Comparison of ENCODE assay signal across 10 cellular contexts in the genomic region with DNA sequence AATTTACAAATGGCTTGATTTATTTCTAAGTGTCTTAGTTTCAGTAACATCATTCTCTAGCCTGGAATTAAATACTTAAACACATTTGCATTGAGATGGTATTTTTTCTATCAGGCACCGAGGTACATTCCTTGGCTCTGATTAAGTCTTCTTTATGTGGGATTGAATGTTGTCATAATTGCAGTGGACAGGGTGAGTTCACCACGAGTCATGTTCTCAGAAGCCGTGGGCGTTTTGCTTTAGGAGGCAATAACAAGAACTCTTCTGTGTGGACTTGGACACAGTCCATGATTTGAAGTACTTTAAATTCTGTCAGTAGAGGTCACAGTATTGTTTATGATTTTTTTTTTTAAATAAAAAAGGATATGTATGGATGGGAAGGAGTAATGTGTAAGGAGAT. TPM values are rescaled to one million over a fixed set of nuclear protein-coding genes. Genes with fewer than 3 reads are reported as not detected.
A peak's percentile ranks its signal among the peaks of the same experiment; 100 is the strongest.
DNase-seq lines count a peak whose midpoint lies in the region; ATAC-seq and TF ChIP-seq lines count a peak whose summit lies in the region.
"Had no signal": no experiment of that assay in that cellular context is flagged by ENCODE, and none has a peak within 500 bp of the region (broad histone marks: within the 10 kb centered on the region; RNA-seq: fewer than 3 reads in every experiment).

No MANE protein-coding gene starts in this region.

- H4K20me1 ChIP-seq in SK-N-SH (ENCODE audit: insufficient read depth) = no peaks in the 10 kb centered on the region
- H4K20me1 ChIP-seq: BLaER1 treated with 17β-estradiol and CSF1 and Interleukin-3, amounts not matched to agents 10 nM and 100 nM had no signal

- H3K9me2 ChIP-seq in SK-N-SH = 0 out of 2 replicates have a peak, but pooled peaks cover 5% of the 10 kb centered on the region

- no peak for TF ChIP-seq RAD21 in SK-N-SH (IDR thresholded peaks at IDR 0.05; ENCODE audit: low read length)

- no peaks in the 10 kb centered on the region for H3K36me3 ChIP-seq in SK-N-SH (replicated peaks in 1 of 2; ENCODE audit: control insufficient read depth in 1 of 2, insufficient read depth in 2 of 2, low read length in 1 of 2)
- H3K36me3 ChIP-seq: BLaER1 treated with 17β-estradiol and CSF1 and Interleukin-3, amounts not matched to agents 10 nM and 100 nM had no signal

- H3K9me3 Mint-ChIP-seq in activated CD4-positive, alpha-beta T cell treated with anti-CD3 and anti-CD28 coated beads for 36 hours (ENCODE audit: low read depth) = no peaks in the 10 kb centered on the region
- H3K9me3 Mint-ChIP-seq in activated CD4-positive, alpha-beta T cell treated with anti-CD3 and anti-CD28 coated beads, Interleukin-2, amount 10 ng/mL, durations not matched to agents 7 days and 5 days = peaks cover 6% of the 10 kb centered on the region
- H3K9me3 Mint-ChIP-seq: activated naive CD4-positive, alpha-beta T cell treated with anti-CD3 and anti-CD28 coated beads, Interleukin-2, amount 50 U/mL, for 24 hours had no signal

- no peak for TF ChIP-seq EP300 in SK-N-SH (IDR thresholded peaks at IDR 0.05; ENCODE audit: borderline replicate concordance in 1 of 2, low read depth in 1 of 2, low read length in 1 of 2)

- TF ChIP-seq CTCF in SK-N-SH (IDR thresholded peaks at IDR 0.05) = no peak
- no peak for TF ChIP-seq CTCF in fibroblast of villous mesenchyme (IDR thresholded peaks at IDR 0.05; ENCODE audit: insufficient read depth, low read depth, low read length)

- no peak overlapping the region for H3K9ac ChIP-seq in SK-N-SH
- H3K9ac ChIP-seq: BLaER1 treated with 17β-estradiol and CSF1 and Interleukin-3, amounts not matched to agents 10 nM and 100 nM had no signal

- peak; percentile 63 for DNase-seq in activated CD4-positive, alpha-beta T cell treated with anti-CD3 and anti-CD28 coated beads for 36 hours
- DNase-seq in activated CD4-positive, alpha-beta T cell treated with anti-CD3 and anti-CD28 coated beads, Interleukin-2, amount 10 ng/mL, durations not matched to agents 7 days and 5 days = no peak
- DNase-seq in SK-N-SH = no peak
- peak; percentile 63 for DNase-seq in fibroblast of villous mesenchyme (ENCODE audit: low read depth)
- DNase-seq in stimulated activated CD4-positive, alpha-beta T cell treated with anti-CD3 and anti-CD28 coated beads, TNF-alpha, amount 100 ng/mL, for 48 hours (ENCODE audit: low read depth in 3 of 3) = peak in 2 of 3 donors; percentile 30 to 32
- DNase-seq in NCI-H1417 treated with DMSO at 0.1 percent for 48 hours (lab: John Stamatoyannopoulos, UW) = no peak
- DNase-seq in NCI-H2081 treated with DMSO at 0.1 percent for 48 hours (lab: John Stamatoyannopoulos, UW) = no peak

- H3K27me3 ChIP-seq in SK-N-SH (ENCODE audit: insufficient read depth) = no peaks in the 10 kb centered on the region
- H3K27me3 ChIP-seq: BLaER1 treated with 17β-estradiol and CSF1 and Interleukin-3, amounts not matched to agents 10 nM and 100 nM had no signal

- no peak overlapping the region for H3K4me2 ChIP-seq in SK-N-SH

- 0 out of 4 replicates have a peak, but pooled peaks cover 0 to 3% of the 10 kb centered on the region in 2 experiments for H3K4me1 ChIP-seq in SK-N-SH (ENCODE audit: control insufficient read depth in 1 of 2, insufficient read depth in 2 of 2, low read depth in 1 of 2, low read length in 1 of 2)

- ATAC-seq in activated CD4-positive, alpha-beta T cell treated with anti-CD3 and anti-CD28 coated beads for 36 hours = peak; percentile 55
- no peak for ATAC-seq in GM21737 (IDR thresholded peaks at IDR 0.05; ENCODE audit: unreplicated experiment)

- no peak overlapping the region; a peak in 1 of 4 replicates for H3K27ac ChIP-seq in SK-N-SH (ENCODE audit: low read depth in 2 of 2, low read length in 1 of 2)
- H3K27ac ChIP-seq: BLaER1 treated with 17β-estradiol and CSF1 and Interleukin-3, amounts not matched to agents 10 nM and 100 nM had no signal

- H3K9me3 ChIP-seq in SK-N-SH = no peaks in the 10 kb centered on the region

- CTCF ChIA-PET in activated CD4-positive, alpha-beta T cell treated with anti-CD3 and anti-CD28 coated beads for 36 hours (lab: Charles Lee) = no interaction called here
- CTCF ChIA-PET in activated CD4-positive, alpha-beta T cell treated with anti-CD3 and anti-CD28 coated beads, Interleukin-2, amount 10 ng/mL, durations not matched to agents 7 days and 5 days (lab: Charles Lee) = no interaction called here
- CTCF ChIA-PET in SK-N-SH (lab: Yijun Ruan, JAX) = no interaction called here

- no peaks in the 10 kb centered on the region for H3F3A ChIP-seq in SK-N-SH (replicated peaks; ENCODE audit: insufficient read depth)

- H3K4me3 ChIP-seq in SK-N-SH (ENCODE audit: low read depth in 2 of 2, low read length in 1 of 2) = no peak overlapping the region
- H3K4me3 ChIP-seq in fibroblast of villous mesenchyme (ENCODE audit: low read depth, low read length) = no peak overlapping the region
- H3K4me3 ChIP-seq: BLaER1 treated with 17β-estradiol and CSF1 and Interleukin-3, amounts not matched to agents 10 nM and 100 nM had no signal

- H3K4me3 Mint-ChIP-seq in activated CD4-positive, alpha-beta T cell treated with anti-CD3 and anti-CD28 coated beads for 36 hours = no peak overlapping the region
- H3K4me3 Mint-ChIP-seq in activated CD4-positive, alpha-beta T cell treated with anti-CD3 and anti-CD28 coated beads, Interleukin-2, amount 10 ng/mL, durations not matched to agents 7 days and 5 days = no peak overlapping the region
- H3K4me3 Mint-ChIP-seq: activated naive CD4-positive, alpha-beta T cell treated with anti-CD3 and anti-CD28 coated beads, Interleukin-2, amount 50 U/mL, for 24 hours had no signal

- under 1% methylated on average over 4 of the region's 4 CpGs for WGBS in SK-N-SH (ENCODE audit: low lambda C conversion rate)

- H3K27me3 Mint-ChIP-seq in activated CD4-positive, alpha-beta T cell treated with anti-CD3 and anti-CD28 coated beads for 36 hours = no peaks in the 10 kb centered on the region
- no peaks in the 10 kb centered on the region for H3K27me3 Mint-ChIP-seq in activated CD4-positive, alpha-beta T cell treated with anti-CD3 and anti-CD28 coated beads, Interleukin-2, amount 10 ng/mL, durations not matched to agents 7 days and 5 days
- H3K27me3 Mint-ChIP-seq: activated naive CD4-positive, alpha-beta T cell treated with anti-CD3 and anti-CD28 coated beads, Interleukin-2, amount 50 U/mL, for 24 hours had no signal

- peaks cover 6% of the 10 kb centered on the region for H3K4me1 Mint-ChIP-seq in activated CD4-positive, alpha-beta T cell treated with anti-CD3 and anti-CD28 coated beads for 36 hours
- H3K4me1 Mint-ChIP-seq in activated CD4-positive, alpha-beta T cell treated with anti-CD3 and anti-CD28 coated beads, Interleukin-2, amount 10 ng/mL, durations not matched to agents 7 days and 5 days = no peaks in the 10 kb centered on the region

- no peak overlapping the region for H2AFZ ChIP-seq in SK-N-SH (ENCODE audit: low read depth)

- POLR2A ChIA-PET in activated CD4-positive, alpha-beta T cell treated with anti-CD3 and anti-CD28 coated beads for 36 hours (lab: Charles Lee) = no interaction called here
- POLR2A ChIA-PET in activated CD4-positive, alpha-beta T cell treated with anti-CD3 and anti-CD28 coated beads, Interleukin-2, amount 10 ng/mL, durations not matched to agents 7 days and 5 days (lab: Charles Lee) = no interaction called here
- POLR2A ChIA-PET in SK-N-SH (lab: Yijun Ruan, JAX) = no interaction called here

- intact Hi-C loops in activated CD4-positive, alpha-beta T cell treated with anti-CD3 and anti-CD28 coated beads for 36 hours (cut with DNase I, micrococcal nuclease) = no loop called here

- H3K79me2 ChIP-seq in SK-N-SH (ENCODE audit: insufficient read depth) = no peaks in the 10 kb centered on the region

- no peak overlapping the region for H3K27ac Mint-ChIP-seq in activated CD4-positive, alpha-beta T cell treated with anti-CD3 and anti-CD28 coated beads for 36 hours
- no peak overlapping the region for H3K27ac Mint-ChIP-seq in activated CD4-positive, alpha-beta T cell treated with anti-CD3 and anti-CD28 coated beads, Interleukin-2, amount 10 ng/mL, durations not matched to agents 7 days and 5 days
- H3K27ac Mint-ChIP-seq: activated naive CD4-positive, alpha-beta T cell treated with anti-CD3 and anti-CD28 coated beads, Interleukin-2, amount 50 U/mL, for 24 hours had no signal

- no peaks in the 10 kb centered on the region for H3K36me3 Mint-ChIP-seq in activated CD4-positive, alpha-beta T cell treated with anti-CD3 and anti-CD28 coated beads for 36 hours (ENCODE audit: low read depth)
- no peaks in the 10 kb centered on the region for H3K36me3 Mint-ChIP-seq in activated CD4-positive, alpha-beta T cell treated with anti-CD3 and anti-CD28 coated beads, Interleukin-2, amount 10 ng/mL, durations not matched to agents 7 days and 5 days (ENCODE audit: low read depth)
- H3K36me3 Mint-ChIP-seq: activated naive CD4-positive, alpha-beta T cell treated with anti-CD3 and anti-CD28 coated beads, Interleukin-2, amount 50 U/mL, for 24 hours had no signal

TF ChIP-seq in SK-N-SH, 30 proteins besides CTCF, POLR2A, EP300 and RAD21 (continues in another document):
- TF ChIP-seq, protein P1, sequence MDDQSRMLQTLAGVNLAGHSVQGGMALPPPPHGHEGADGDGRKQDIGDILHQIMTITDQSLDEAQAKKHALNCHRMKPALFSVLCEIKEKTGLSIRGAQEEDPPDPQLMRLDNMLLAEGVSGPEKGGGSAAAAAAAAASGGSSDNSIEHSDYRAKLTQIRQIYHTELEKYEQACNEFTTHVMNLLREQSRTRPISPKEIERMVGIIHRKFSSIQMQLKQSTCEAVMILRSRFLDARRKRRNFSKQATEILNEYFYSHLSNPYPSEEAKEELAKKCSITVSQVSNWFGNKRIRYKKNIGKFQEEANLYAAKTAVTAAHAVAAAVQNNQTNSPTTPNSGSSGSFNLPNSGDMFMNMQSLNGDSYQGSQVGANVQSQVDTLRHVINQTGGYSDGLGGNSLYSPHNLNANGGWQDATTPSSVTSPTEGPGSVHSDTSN (IDR thresholded peaks at IDR 0.05) = peak; percentile 54; the same call in 1 of the 2 replicates
- 0 out of 2 replicates have a peak, but pooled peaks have one; percentile 12 for TF ChIP-seq JUND (IDR thresholded peaks at IDR 0.05)
- TF ChIP-seq, protein P2, sequence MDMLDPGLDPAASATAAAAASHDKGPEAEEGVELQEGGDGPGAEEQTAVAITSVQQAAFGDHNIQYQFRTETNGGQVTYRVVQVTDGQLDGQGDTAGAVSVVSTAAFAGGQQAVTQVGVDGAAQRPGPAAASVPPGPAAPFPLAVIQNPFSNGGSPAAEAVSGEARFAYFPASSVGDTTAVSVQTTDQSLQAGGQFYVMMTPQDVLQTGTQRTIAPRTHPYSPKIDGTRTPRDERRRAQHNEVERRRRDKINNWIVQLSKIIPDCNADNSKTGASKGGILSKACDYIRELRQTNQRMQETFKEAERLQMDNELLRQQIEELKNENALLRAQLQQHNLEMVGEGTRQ (IDR thresholded peaks at IDR 0.05; ENCODE audit: borderline replicate concordance, low read depth, low read length) = no peak

RNA-seq across cellular contexts. Expression of a gene that starts 57.1 kb away (rescaled TPM):
- total RNA-seq in activated CD4-positive, alpha-beta T cell treated with anti-CD3 and anti-CD28 coated beads for 36 hours = under 1 TPM; 0.30 to 0.46 TPM
- 1 to 10 TPM; 2.2 to 2.3 TPM for total RNA-seq in activated CD4-positive, alpha-beta T cell treated with anti-CD3 and anti-CD28 coated beads, Interleukin-2, amount 10 ng/mL, durations not matched to agents 7 days and 5 days
- 0.03 TPM in 2 replicates for polyA plus RNA-seq in SK-N-SH (2012; rRNA removed)
- polyA plus RNA-seq in SK-N-SH (2012; cell fraction: cytosol; rRNA removed) = 0.06 and 0.07 TPM in 2 replicates
- 0.04 and 0.13 TPM in 2 replicates for polyA plus RNA-seq in SK-N-SH (2012; cell fraction: nucleus; rRNA removed)
- under 0.01 and 0.32 TPM in 2 replicates for total RNA-seq in fibroblast of villous mesenchyme

Comparison
In these comparisons a context has a peak if more than half of its experiments do, and no peak if none do; other contexts are left out.
1. DNase-seq: peak in activated CD4-positive, alpha-beta T cell treated with anti-CD3 and anti-CD28 coated beads for 36 hours (single experiment), fibroblast of villous mesenchyme (single experiment) and stimulated activated CD4-positive, alpha-beta T cell treated with anti-CD3 and anti-CD28 coated beads, TNF-alpha, amount 100 ng/mL, for 48 hours (2 of 3); none in activated CD4-positive, alpha-beta T cell treated with anti-CD3 and anti-CD28 coated beads, Interleukin-2, amount 10 ng/mL, durations not matched to agents 7 days and 5 days (single experiment), SK-N-SH (single experiment), NCI-H1417 treated with DMSO at 0.1 percent for 48 hours (single experiment) and NCI-H2081 treated with DMSO at 0.1 percent for 48 hours (single experiment).